ENCODE assay signal across 8 cellular contexts in the genomic region with DNA sequence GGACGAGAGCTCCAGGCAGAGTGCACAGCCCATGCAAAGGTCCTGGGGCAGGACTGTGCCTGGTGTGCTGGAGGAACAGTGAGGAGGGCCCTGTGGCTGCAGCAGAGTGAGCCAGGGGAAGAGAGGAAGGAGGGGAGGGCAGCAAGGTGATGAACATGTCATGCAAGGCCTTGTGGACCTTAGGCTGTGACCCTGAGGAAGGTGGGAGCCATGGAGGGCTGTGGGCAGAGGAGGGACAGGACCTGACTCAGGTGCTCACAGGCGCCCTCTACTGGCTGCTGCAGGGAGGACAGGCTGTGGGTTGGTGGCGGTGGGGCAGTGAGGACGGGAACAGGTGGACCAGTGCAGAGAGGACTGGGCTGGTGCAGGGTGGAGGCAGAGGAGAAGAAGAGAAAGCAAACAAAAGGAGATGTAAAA.
DNase-seq lines count a peak whose midpoint lies in the region; ATAC-seq, FAIRE-seq and TF ChIP-seq lines count a peak whose summit lies in the region.

No MANE protein-coding gene starts in this region.

- intact Hi-C loops in K562 (cut with micrococcal nuclease): no loop called here

- H3K4me3 ChIP-seq in K562 (no peak overlapping the region), neutrophil (ENCODE audit: low read depth in 1 of 2, low read length in 1 of 2) (no peak overlapping the region)

- 3% methylated on average over 4 of the region's 4 CpGs for WGBS in K562 (ENCODE audit: insufficient coverage, low coverage, missing lambda C conversion rate)

- H3K4me3 Mint-ChIP-seq in T-helper 2 cell treated with Interferon-gamma antibody and Interleukin-4, amounts not matched to agents 5 μg/mL and 100 μg/mL, for 36 hours: no peak overlapping the region

- H3K4me1 ChIP-seq in K562 (replicated peaks in 1 of 2; ENCODE audit: control insufficient read depth in 2 of 2, insufficient read depth in 2 of 2, low read length in 2 of 2) (peaks cover 4 to 17% of the 10 kb centered on the region in 2 experiments; a peak in 4 of 5 replicates), neutrophil (ENCODE audit: control insufficient read depth in 1 of 2, insufficient read depth in 1 of 2, low read depth in 1 of 2, low read length in 1 of 2) (no peaks in the 10 kb centered on the region)

- no peak for TF ChIP-seq POLR2A in K562 (conservative IDR thresholded peaks at IDR 0.05)

- no peaks in the 10 kb centered on the region for H3K36me3 Mint-ChIP-seq in T-helper 2 cell treated with Interferon-gamma antibody and Interleukin-4, amounts not matched to agents 5 μg/mL and 100 μg/mL, for 36 hours (ENCODE audit: low read depth)

- H3K4me2 ChIP-seq in K562 (ENCODE audit: insufficient read depth, low read length): no peak overlapping the region

- CTCF ChIA-PET in K562 (lab: Yijun Ruan, JAX; ENCODE audit: low intra/inter-chr PET ratio): no interaction called here

- H2AFZ ChIP-seq in K562 (ENCODE audit: low read depth, low read length): no peak overlapping the region

- H4K20me1 ChIP-seq in K562 (replicated peaks; ENCODE audit: control insufficient read depth, insufficient read depth, low read length): no peaks in the 10 kb centered on the region

- in situ Hi-C loops in K562 (cut with MboI): no loop called here

- H3K27ac ChIP-seq in K562 (ENCODE audit: extremely low read depth, low read depth, low read length) (no peak overlapping the region), neutrophil (no peak overlapping the region)

- H3K9me3 ChIP-seq in K562 (replicated peaks; ENCODE audit: control insufficient read depth, insufficient read depth, low read depth, low read length) (peaks cover 2% of the 10 kb centered on the region; the same call in 1 of the 2 replicates), neutrophil (no peaks in the 10 kb centered on the region)

- peak; percentile 79 for ATAC-seq in K562
- ATAC-seq in GM21723 (IDR thresholded peaks at IDR 0.05; ENCODE audit: unreplicated experiment): no peak
- no peak for ATAC-seq in GM18520 (IDR thresholded peaks at IDR 0.05; ENCODE audit: unreplicated experiment)

- H3K36me3 ChIP-seq in K562 (ENCODE audit: control insufficient read depth, insufficient read depth, low read length) (no peaks in the 10 kb centered on the region), neutrophil (no peaks in the 10 kb centered on the region)

- TF ChIP-seq EP300 in K562 (IDR thresholded peaks at IDR 0.05; ENCODE audit: low read length): no peak

- H3K27me3 ChIP-seq in K562 (ENCODE audit: control insufficient read depth in 2 of 2, insufficient read depth in 2 of 2, low read length in 2 of 2) (no peaks in the 10 kb centered on the region), neutrophil (peaks cover 10% of the 10 kb centered on the region)

- BruUV-seq in K562 (replicated peaks; lab: Mats Ljungman, UMichigan): no TSS peak

- H3K79me2 ChIP-seq in K562 (ENCODE audit: control insufficient read depth, insufficient read depth, low read length): peaks cover under 1% of the 10 kb centered on the region; the same call in 1 of the 3 replicates

- no peaks in the 10 kb centered on the region for H3K4me1 Mint-ChIP-seq in T-helper 2 cell treated with Interferon-gamma antibody and Interleukin-4, amounts not matched to agents 5 μg/mL and 100 μg/mL, for 36 hours (ENCODE audit: low read depth)

- FAIRE-seq in K562 (lab: Jason Lieb, UNC): no peak

- H3K27me3 Mint-ChIP-seq in T-helper 2 cell treated with Interferon-gamma antibody and Interleukin-4, amounts not matched to agents 5 μg/mL and 100 μg/mL, for 36 hours (ENCODE audit: low read depth): no peaks in the 10 kb centered on the region

- H3K9ac ChIP-seq in K562 (ENCODE audit: insufficient read depth in 1 of 2, low read depth in 2 of 2, low read length in 2 of 2): no peak overlapping the region

- TF ChIP-seq CTCF in GM12872 (IDR thresholded peaks at IDR 0.05; ENCODE audit: insufficient read depth, low read depth, low read length): peak; percentile 90
- peak; percentile 63 to 90 (median 78) for TF ChIP-seq CTCF in K562 (IDR thresholded peaks at IDR 0.05 in 2 of 3, conservative IDR thresholded peaks at IDR 0.05 in 1 of 3; ENCODE audit: insufficient read depth in 2 of 3, low read depth in 1 of 3, low read length in 3 of 3)
- TF ChIP-seq CTCF in neutrophil (IDR thresholded peaks at IDR 0.05): peak; percentile 83

- no peaks in the 10 kb centered on the region for H3K9me3 Mint-ChIP-seq in T-helper 2 cell treated with Interferon-gamma antibody and Interleukin-4, amounts not matched to agents 5 μg/mL and 100 μg/mL, for 36 hours

- peak; percentile 17 for DNase-seq in T-helper 2 cell treated with Interferon-gamma antibody and Interleukin-4, amounts not matched to agents 5 μg/mL and 100 μg/mL, for 36 hours (ENCODE audit: low spot score)
- DNase-seq in K562 (ENCODE audit: extremely low read depth in 1 of 4, low spot score in 3 of 4): peak; percentile 54 to 67 (median 62)
- DNase-seq in amniotic stem cell (lab: John Stamatoyannopoulos, UW): no peak
- DNase-seq in HuH-7 (ENCODE audit: low spot score): no peak

- H3K9me1 ChIP-seq in K562 (ENCODE audit: control insufficient read depth, insufficient read depth, low read length): no peaks in the 10 kb centered on the region

- no peak overlapping the region for H3K27ac Mint-ChIP-seq in T-helper 2 cell treated with Interferon-gamma antibody and Interleukin-4, amounts not matched to agents 5 μg/mL and 100 μg/mL, for 36 hours

- POLR2A ChIA-PET in K562 (lab: Yijun Ruan, JAX): interaction anchor here (0.6 kb wide), 1 partner anchor 91 kb away, joined by 3 read pairs; no protein-coding TSS in a partner anchor

- TF ChIP-seq RAD21 in K562 (CRISPR knock-in tag; conservative IDR thresholded peaks at IDR 0.05 in 1 of 2, IDR thresholded peaks at IDR 0.05 in 1 of 2): peak in 1 of 2 experiments; percentile 48; a peak in 2 of 4 replicates

TF ChIP-seq in K562, 482 proteins besides CTCF, POLR2A, EP300 and RAD21 (continues in another document):
- TF ChIP-seq, protein P1, sequence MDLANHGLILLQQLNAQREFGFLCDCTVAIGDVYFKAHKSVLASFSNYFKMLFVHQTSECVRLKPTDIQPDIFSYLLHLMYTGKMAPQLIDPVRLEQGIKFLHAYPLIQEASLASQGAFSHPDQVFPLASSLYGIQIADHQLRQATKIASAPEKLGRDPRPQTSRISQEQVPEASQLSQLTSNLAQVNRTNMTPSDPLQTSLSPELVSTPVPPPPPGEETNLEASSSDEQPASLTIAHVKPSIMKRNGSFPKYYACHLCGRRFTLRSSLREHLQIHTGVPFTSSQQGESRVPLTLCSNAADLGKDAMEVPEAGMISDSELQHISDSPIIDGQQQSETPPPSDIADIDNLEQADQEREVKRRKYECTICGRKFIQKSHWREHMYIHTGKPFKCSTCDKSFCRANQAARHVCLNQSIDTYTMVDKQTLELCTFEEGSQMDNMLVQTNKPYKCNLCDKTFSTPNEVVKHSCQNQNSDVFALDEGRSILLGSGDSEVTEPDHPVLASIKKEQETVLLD (IDR thresholded peaks at IDR 0.05): peak; percentile 10; the same call in 1 of the 2 replicates
- TF ChIP-seq TRIM24 (IDR thresholded peaks at IDR 0.05): peak in 1 of 2 experiments; percentile 37; a peak in 1 of 4 replicates
- no peak for TF ChIP-seq MTF1 (CRISPR knock-in tag; IDR thresholded peaks at IDR 0.05; ENCODE audit: borderline replicate concordance)
- TF ChIP-seq, protein P2, sequence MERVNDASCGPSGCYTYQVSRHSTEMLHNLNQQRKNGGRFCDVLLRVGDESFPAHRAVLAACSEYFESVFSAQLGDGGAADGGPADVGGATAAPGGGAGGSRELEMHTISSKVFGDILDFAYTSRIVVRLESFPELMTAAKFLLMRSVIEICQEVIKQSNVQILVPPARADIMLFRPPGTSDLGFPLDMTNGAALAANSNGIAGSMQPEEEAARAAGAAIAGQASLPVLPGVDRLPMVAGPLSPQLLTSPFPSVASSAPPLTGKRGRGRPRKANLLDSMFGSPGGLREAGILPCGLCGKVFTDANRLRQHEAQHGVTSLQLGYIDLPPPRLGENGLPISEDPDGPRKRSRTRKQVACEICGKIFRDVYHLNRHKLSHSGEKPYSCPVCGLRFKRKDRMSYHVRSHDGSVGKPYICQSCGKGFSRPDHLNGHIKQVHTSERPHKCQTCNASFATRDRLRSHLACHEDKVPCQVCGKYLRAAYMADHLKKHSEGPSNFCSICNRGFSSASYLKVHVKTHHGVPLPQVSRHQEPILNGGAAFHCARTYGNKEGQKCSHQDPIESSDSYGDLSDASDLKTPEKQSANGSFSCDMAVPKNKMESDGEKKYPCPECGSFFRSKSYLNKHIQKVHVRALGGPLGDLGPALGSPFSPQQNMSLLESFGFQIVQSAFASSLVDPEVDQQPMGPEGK (CRISPR knock-in tag; IDR thresholded peaks at IDR 0.05; ENCODE audit: borderline replicate concordance): no peak
- TF ChIP-seq PTBP1 (IDR thresholded peaks at IDR 0.05; ENCODE audit: low read depth, low read length): peak; percentile 95
- TF ChIP-seq, protein P3, sequence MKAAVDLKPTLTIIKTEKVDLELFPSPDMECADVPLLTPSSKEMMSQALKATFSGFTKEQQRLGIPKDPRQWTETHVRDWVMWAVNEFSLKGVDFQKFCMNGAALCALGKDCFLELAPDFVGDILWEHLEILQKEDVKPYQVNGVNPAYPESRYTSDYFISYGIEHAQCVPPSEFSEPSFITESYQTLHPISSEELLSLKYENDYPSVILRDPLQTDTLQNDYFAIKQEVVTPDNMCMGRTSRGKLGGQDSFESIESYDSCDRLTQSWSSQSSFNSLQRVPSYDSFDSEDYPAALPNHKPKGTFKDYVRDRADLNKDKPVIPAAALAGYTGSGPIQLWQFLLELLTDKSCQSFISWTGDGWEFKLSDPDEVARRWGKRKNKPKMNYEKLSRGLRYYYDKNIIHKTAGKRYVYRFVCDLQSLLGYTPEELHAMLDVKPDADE (conservative IDR thresholded peaks at IDR 0.05; ENCODE audit: control insufficient read depth, low read depth, low read length): 0 out of 2 replicates have a peak, but pooled peaks have one; percentile 20
- TF ChIP-seq, protein P4, sequence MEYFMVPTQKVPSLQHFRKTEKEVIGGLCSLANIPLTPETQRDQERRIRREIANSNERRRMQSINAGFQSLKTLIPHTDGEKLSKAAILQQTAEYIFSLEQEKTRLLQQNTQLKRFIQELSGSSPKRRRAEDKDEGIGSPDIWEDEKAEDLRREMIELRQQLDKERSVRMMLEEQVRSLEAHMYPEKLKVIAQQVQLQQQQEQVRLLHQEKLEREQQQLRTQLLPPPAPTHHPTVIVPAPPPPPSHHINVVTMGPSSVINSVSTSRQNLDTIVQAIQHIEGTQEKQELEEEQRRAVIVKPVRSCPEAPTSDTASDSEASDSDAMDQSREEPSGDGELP (CRISPR knock-in tag; IDR thresholded peaks at IDR 0.05; ENCODE audit: borderline replicate concordance): 0 out of 2 replicates have a peak, but pooled peaks have one; percentile 17
- no peak for TF ChIP-seq KHSRP (IDR thresholded peaks at IDR 0.05)
- 0 out of 3 replicates have a peak, but pooled peaks of 1 of the 2 experiments have one; percentile 65 for TF ChIP-seq CBX3 (IDR thresholded peaks at IDR 0.05; ENCODE audit: borderline replicate concordance in 1 of 2, low read length in 2 of 2)
- no peak for TF ChIP-seq ZNF764 (CRISPR knock-in tag; IDR thresholded peaks at IDR 0.05; ENCODE audit: low read depth)
- no peak for TF ChIP-seq ZZZ3 (IDR thresholded peaks at IDR 0.05)
- TF ChIP-seq CC2D1A (IDR thresholded peaks at IDR 0.05): peak; percentile 64; the same call in 1 of the 2 replicates

Comparison
In these comparisons a context has a peak if more than half of its experiments do, and no peak if none do; other contexts are left out.
1. DNase-seq: peak in T-helper 2 cell treated with Interferon-gamma antibody and Interleukin-4, amounts not matched to agents 5 μg/mL and 100 μg/mL, for 36 hours (single experiment) and K562 (4 of 4); none in amniotic stem cell (single experiment) and HuH-7 (single experiment).
2. Peak in every context shown above with its lines, with median percentiles within 50 percentile points of each other: CTCF ChIP-seq.